In the genomic region with DNA sequence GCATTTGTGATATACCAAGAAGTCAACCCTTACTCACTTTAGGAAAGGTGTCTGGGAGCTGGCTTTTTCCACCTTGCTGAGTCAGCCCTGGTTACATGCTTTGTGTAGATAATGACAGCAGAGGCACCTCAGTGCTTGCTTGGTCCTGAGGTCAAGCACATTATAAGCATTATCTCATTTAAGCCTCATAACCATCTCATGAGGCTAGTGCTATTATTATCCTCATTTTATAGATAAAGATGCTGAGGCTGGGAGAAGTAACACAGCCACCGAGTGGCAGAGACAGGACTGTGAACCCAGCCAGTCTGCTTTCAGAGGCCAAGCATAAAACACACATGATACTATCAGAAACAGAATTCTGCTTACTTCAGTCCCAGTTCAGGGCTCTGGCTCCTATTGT, we compare ENCODE assay signal across 1 cellular context.
TF ChIP-seq lines count a peak whose summit lies in the region.

No MANE protein-coding gene starts in this region.

TF ChIP-seq in GM23338, 12 proteins besides CTCF, POLR2A, EP300 and RAD21 (continued from another document):
- TF ChIP-seq, protein P1, sequence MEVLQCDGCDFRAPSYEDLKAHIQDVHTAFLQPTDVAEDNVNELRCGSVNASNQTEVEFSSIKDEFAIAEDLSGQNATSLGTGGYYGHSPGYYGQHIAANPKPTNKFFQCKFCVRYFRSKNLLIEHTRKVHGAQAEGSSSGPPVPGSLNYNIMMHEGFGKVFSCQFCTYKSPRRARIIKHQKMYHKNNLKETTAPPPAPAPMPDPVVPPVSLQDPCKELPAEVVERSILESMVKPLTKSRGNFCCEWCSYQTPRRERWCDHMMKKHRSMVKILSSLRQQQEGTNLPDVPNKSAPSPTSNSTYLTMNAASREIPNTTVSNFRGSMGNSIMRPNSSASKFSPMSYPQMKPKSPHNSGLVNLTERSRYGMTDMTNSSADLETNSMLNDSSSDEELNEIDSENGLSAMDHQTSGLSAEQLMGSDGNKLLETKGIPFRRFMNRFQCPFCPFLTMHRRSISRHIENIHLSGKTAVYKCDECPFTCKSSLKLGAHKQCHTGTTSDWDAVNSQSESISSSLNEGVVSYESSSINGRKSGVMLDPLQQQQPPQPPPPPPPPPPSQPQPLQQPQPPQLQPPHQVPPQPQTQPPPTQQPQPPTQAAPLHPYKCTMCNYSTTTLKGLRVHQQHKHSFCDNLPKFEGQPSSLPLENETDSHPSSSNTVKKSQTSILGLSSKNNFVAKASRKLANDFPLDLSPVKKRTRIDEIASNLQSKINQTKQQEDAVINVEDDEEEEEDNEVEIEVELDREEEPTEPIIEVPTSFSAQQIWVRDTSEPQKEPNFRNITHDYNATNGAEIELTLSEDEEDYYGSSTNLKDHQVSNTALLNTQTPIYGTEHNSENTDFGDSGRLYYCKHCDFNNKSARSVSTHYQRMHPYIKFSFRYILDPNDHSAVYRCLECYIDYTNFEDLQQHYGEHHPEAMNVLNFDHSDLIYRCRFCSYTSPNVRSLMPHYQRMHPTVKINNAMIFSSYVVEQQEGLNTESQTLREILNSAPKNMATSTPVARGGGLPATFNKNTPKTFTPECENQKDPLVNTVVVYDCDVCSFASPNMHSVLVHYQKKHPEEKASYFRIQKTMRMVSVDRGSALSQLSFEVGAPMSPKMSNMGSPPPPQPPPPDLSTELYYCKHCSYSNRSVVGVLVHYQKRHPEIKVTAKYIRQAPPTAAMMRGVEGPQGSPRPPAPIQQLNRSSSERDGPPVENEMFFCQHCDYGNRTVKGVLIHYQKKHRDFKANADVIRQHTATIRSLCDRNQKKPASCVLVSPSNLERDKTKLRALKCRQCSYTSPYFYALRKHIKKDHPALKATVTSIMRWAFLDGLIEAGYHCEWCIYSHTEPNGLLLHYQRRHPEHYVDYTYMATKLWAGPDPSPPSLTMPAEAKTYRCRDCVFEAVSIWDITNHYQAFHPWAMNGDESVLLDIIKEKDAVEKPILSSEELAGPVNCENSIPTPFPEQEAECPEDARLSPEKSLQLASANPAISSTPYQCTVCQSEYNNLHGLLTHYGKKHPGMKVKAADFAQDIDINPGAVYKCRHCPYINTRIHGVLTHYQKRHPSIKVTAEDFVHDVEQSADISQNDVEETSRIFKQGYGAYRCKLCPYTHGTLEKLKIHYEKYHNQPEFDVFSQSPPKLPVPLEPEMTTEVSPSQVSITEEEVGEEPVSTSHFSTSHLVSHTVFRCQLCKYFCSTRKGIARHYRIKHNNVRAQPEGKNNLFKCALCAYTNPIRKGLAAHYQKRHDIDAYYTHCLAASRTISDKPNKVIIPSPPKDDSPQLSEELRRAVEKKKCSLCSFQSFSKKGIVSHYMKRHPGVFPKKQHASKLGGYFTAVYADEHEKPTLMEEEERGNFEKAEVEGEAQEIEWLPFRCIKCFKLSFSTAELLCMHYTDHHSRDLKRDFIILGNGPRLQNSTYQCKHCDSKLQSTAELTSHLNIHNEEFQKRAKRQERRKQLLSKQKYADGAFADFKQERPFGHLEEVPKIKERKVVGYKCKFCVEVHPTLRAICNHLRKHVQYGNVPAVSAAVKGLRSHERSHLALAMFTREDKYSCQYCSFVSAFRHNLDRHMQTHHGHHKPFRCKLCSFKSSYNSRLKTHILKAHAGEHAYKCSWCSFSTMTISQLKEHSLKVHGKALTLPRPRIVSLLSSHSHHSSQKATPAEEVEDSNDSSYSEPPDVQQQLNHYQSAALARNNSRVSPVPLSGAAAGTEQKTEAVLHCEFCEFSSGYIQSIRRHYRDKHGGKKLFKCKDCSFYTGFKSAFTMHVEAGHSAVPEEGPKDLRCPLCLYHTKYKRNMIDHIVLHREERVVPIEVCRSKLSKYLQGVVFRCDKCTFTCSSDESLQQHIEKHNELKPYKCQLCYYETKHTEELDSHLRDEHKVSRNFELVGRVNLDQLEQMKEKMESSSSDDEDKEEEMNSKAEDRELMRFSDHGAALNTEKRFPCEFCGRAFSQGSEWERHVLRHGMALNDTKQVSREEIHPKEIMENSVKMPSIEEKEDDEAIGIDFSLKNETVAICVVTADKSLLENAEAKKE (CRISPR knock-in tag; IDR thresholded peaks at IDR 0.05): no peak
- no peak for TF ChIP-seq ETS1 (IDR thresholded peaks at IDR 0.05)
- TF ChIP-seq POLR2AphosphoS5 (IDR thresholded peaks at IDR 0.05; ENCODE audit: low read depth): no peak
- TF ChIP-seq EZH2phosphoT487 (IDR thresholded peaks at IDR 0.05; ENCODE audit: unreplicated experiment): no peak
- TF ChIP-seq ZNF114 (CRISPR knock-in tag; IDR thresholded peaks at IDR 0.05): no peak
TF ChIP-seq in GM23338: peak in this region for 0.
